Comparison of ENCODE assay signal across 16 cellular contexts in genomic region chr16:67632415-67633172, GRCh38. TPM values are rescaled to one million over a fixed set of nuclear protein-coding genes. Genes with fewer than 3 reads are reported as not detected.
DNase-seq lines count a peak whose midpoint lies in the region; TF ChIP-seq lines count a peak whose summit lies in the region.
"Had no signal": no experiment of that assay in that cellular context is flagged by ENCODE, and none has a peak within 500 bp of the region (broad histone marks: within the 10 kb centered on the region; RNA-seq: fewer than 3 reads in every experiment).

No MANE protein-coding gene starts in this region.

- H3K27ac ChIP-seq in AG04450 (ENCODE audit: low read depth, low read length), result no peak overlapping the region
- peak overlapping the region; percentile 74 for H3K27ac ChIP-seq in angular gyrus (ENCODE audit: low read depth, low read length)
- H3K27ac ChIP-seq: Peyer's patch had no signal

- DNase-seq in AG04450 (ENCODE audit: low read depth, low spot score), result peak; percentile 45
- no peak for DNase-seq in glutamatergic neuron
- DNase-seq in non-pigmented ciliary epithelial cell (ENCODE audit: low read depth), result peak; percentile 13
- DNase-seq in H7, result no peak
- no peak for DNase-seq in RPMI8226
- no peak for DNase-seq in UCSD-AML1 (lab: John Stamatoyannopoulos, UW; ENCODE audit: unreplicated experiment)
- DNase-seq in activated CD4-positive, CD25-positive, alpha-beta regulatory T cell (lab: John Stamatoyannopoulos, UW), result no peak
- DNase-seq: activated gamma-delta T cell treated with Interleukin-2 at 50 U/mL for 16 hours; endodermal cell; NCI-H1930; NCI-H82; stimulated activated CD4-positive, alpha-beta T cell treated with anti-CD3 and anti-CD28 coated beads, Interleukin-2, amount 100 ng/mL, for 48 hours; stimulated activated CD8-positive, alpha-beta memory T cell treated with anti-CD3 and anti-CD28 coated beads, Interleukin-4, amount 100 ng/mL, for 48 hours had no signal

- no peaks in the 10 kb centered on the region for H3K36me3 Mint-ChIP-seq in glutamatergic neuron (ENCODE audit: unreplicated experiment)

- CTCF ChIA-PET in AG04450 (lab: Charles Lee), result interaction anchor here (0.8 to 2.1 kb wide), 6 partner anchors 9 to 111 kb away, joined by 3 to 10 read pairs (median 6); partner anchors contain the start of gene CTCF

- H3K4me3 Mint-ChIP-seq in glutamatergic neuron (ENCODE audit: unreplicated experiment), result no peak overlapping the region
- H3K4me3 Mint-ChIP-seq: endodermal cell, type B pancreatic cell had no signal

- no peaks in the 10 kb centered on the region for H3K9me3 ChIP-seq in AG04450 (ENCODE audit: control insufficient read depth, insufficient read depth, low read length)
- H3K9me3 ChIP-seq: Peyer's patch had no signal

- peak overlapping the region; percentile 8 for H3K27ac Mint-ChIP-seq in glutamatergic neuron (ENCODE audit: unreplicated experiment)
- H3K27ac Mint-ChIP-seq: endodermal cell, type B pancreatic cell had no signal

- POLR2A ChIA-PET in AG04450 (lab: Yijun Ruan, JAX), result interaction anchor here (0.7 kb wide), 1 partner anchor 71 kb away, joined by 6 read pairs; no protein-coding TSS in a partner anchor

- peaks cover 22% of the 10 kb centered on the region for H3K36me3 ChIP-seq in H7 (replicated peaks; ENCODE audit: control insufficient read depth, insufficient read depth, low read length)

- no peaks in the 10 kb centered on the region for H3K9me3 Mint-ChIP-seq in glutamatergic neuron (ENCODE audit: unreplicated experiment)
- H3K9me3 Mint-ChIP-seq: endodermal cell, type B pancreatic cell had no signal

- TF ChIP-seq CTCF in AG04450 (IDR thresholded peaks at IDR 0.05; ENCODE audit: low read depth, low read length) (peak; percentile 24; the same call in 1 of the 2 replicates), glutamatergic neuron (IDR thresholded peaks at IDR 0.05; ENCODE audit: partially characterized antibody, unreplicated experiment) (no peak)

- H3K4me3 ChIP-seq in AG04450 (ENCODE audit: low read depth, low read length) (no peak overlapping the region), H7 (ENCODE audit: insufficient read depth, low read depth, low read length) (no peak overlapping the region)
- H3K4me3 ChIP-seq: Peyer's patch had no signal

- H3K27me3 Mint-ChIP-seq in glutamatergic neuron (ENCODE audit: unreplicated experiment), result no peaks in the 10 kb centered on the region
- H3K27me3 Mint-ChIP-seq: type B pancreatic cell had no signal

- no peaks in the 10 kb centered on the region for H3K4me1 Mint-ChIP-seq in glutamatergic neuron (ENCODE audit: low read depth, unreplicated experiment)
- H3K4me1 Mint-ChIP-seq: endodermal cell had no signal

- H3K27me3 ChIP-seq in AG04450 (ENCODE audit: control insufficient read depth, insufficient read depth, low read length) (no peaks in the 10 kb centered on the region), H7 (ENCODE audit: control insufficient read depth, insufficient read depth, low read length) (no peaks in the 10 kb centered on the region)
- H3K27me3 ChIP-seq: Peyer's patch had no signal

RNA-seq across cellular contexts. Expression of gene CARMIL2, which starts 12.3 kb away (rescaled TPM):
- polyA plus RNA-seq in AG04450 (2011; rRNA removed), result 0.09 and 0.11 TPM in 2 replicates
- 0.09 TPM in 1 of 2 replicates, not detected in the other for polyA minus RNA-seq in AG04450 (2011; rRNA and poly(A)+ RNA removed)
- 37.1 TPM for total RNA-seq in glutamatergic neuron (ENCODE audit: unreplicated experiment)
- total RNA-seq in H7 (2014; rRNA removed; shearing (Covaris generic)), result 3.6 and 6.4 TPM in 2 replicates

RNA-seq across cellular contexts. Expression of gene ACD, which starts 27.5 kb away (rescaled TPM):
- polyA plus RNA-seq in AG04450 (2011; rRNA removed), result 11.4 and 16.5 TPM in 2 replicates
- 9.6 and 16.0 TPM in 2 replicates for polyA minus RNA-seq in AG04450 (2011; rRNA and poly(A)+ RNA removed)
- total RNA-seq in glutamatergic neuron (ENCODE audit: unreplicated experiment), result 33.3 TPM
- 44.9 and 52.2 TPM in 2 replicates for total RNA-seq in H7 (2014; rRNA removed; shearing (Covaris generic))

RNA-seq across cellular contexts. Expression of gene PARD6A, which starts 28.2 kb away (rescaled TPM):
- 0.42 and 0.53 TPM in 2 replicates for polyA plus RNA-seq in AG04450 (2011; rRNA removed)
- 0.97 TPM in 1 of 2 replicates, not detected in the other for polyA minus RNA-seq in AG04450 (2011; rRNA and poly(A)+ RNA removed)
- 18.7 TPM for total RNA-seq in glutamatergic neuron (ENCODE audit: unreplicated experiment)
- total RNA-seq in H7 (2014; rRNA removed; shearing (Covaris generic)), result 5.5 and 6.8 TPM in 2 replicates

RNA-seq across cellular contexts. Expression of gene ENKD1, which starts 34.0 kb away (rescaled TPM):
- 3.6 and 4.2 TPM in 2 replicates for polyA plus RNA-seq in AG04450 (2011; rRNA removed)
- polyA minus RNA-seq in AG04450 (2011; rRNA and poly(A)+ RNA removed), result 1.5 and 2.6 TPM in 2 replicates
- total RNA-seq in glutamatergic neuron (ENCODE audit: unreplicated experiment), result 19.0 TPM
- 7.0 and 12.3 TPM in 2 replicates for total RNA-seq in H7 (2014; rRNA removed; shearing (Covaris generic))

RNA-seq across cellular contexts. Expression of gene C16orf86, which starts 34.0 kb away (rescaled TPM):
- 0.55 and 0.56 TPM in 2 replicates for polyA plus RNA-seq in AG04450 (2011; rRNA removed)
- polyA minus RNA-seq in AG04450 (2011; rRNA and poly(A)+ RNA removed), result 0.41 TPM in 1 of 2 replicates, not detected in the other
- total RNA-seq in glutamatergic neuron (ENCODE audit: unreplicated experiment), result 3.4 TPM
- total RNA-seq in H7 (2014; rRNA removed; shearing (Covaris generic)), result 8.5 and 9.0 TPM in 2 replicates

Comparison
In these comparisons a context has a peak if more than half of its experiments do, and no peak if none do; other contexts are left out.
1. DNase-seq: peak in AG04450 (single experiment) and non-pigmented ciliary epithelial cell (single experiment); none in glutamatergic neuron (single experiment), H7 (single experiment), RPMI8226 (single experiment), UCSD-AML1 (single experiment) and activated CD4-positive, CD25-positive, alpha-beta regulatory T cell (0 of 4).